Comparison of ENCODE assay signal across 11 cellular contexts in the genomic region with DNA sequence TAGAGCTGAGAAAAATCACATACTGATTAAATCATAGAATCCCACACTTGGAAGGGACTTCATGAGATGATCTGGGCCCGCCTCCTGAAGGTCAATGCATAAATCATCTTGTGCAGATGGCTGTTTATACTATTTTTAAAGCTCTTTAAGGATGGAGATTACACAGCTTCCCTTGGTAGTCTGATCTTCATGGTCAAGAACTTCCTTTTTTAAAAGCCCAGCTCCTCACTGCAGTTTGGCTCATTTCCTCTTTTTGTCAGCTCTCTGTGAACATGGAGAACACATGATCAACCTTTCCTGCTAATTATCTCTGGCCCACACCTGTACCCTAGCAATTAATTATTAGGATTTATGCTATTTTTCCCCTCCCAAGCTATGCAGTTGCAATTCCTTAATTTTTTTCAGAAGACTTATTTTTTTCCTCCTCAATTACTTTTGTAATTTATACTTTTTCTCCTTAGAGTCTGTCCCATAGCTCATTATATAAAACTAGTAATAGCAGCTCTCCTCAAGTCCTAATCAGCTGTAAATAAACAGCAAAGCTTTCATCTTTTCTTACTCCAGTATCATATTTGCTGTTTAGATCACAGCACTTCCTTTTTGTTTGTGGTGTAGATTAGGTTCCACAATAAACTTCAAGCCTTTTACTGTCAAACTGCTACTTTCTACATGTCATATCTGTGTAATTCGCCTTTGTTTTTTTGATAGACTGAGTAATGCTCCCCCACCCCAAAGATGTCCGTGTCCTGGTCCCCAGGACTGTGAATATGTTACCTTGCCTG. TPM values are rescaled to one million over a fixed set of nuclear protein-coding genes. Genes with fewer than 3 reads are reported as not detected.
DNase-seq lines count a peak whose midpoint lies in the region; ATAC-seq lines count a peak whose summit lies in the region.
"Had no signal": no experiment of that assay in that cellular context is flagged by ENCODE, and none has a peak within 500 bp of the region (broad histone marks: within the 10 kb centered on the region; RNA-seq: fewer than 3 reads in every experiment).

No MANE protein-coding gene starts in this region.

- peak; percentile 81 to 83 for DNase-seq in AML-193 (lab: John Stamatoyannopoulos, UW)
- DNase-seq in SKM-1 (lab: John Stamatoyannopoulos, UW; ENCODE audit: unreplicated experiment) = peak; percentile 92
- no peak for DNase-seq in NCI-H1048 (lab: John Stamatoyannopoulos, UW)
- no peak for DNase-seq in NCI-H69 (lab: John Stamatoyannopoulos, UW)
- DNase-seq in NK-92 treated with Interleukin-12 subunit alpha and Interleukin-12 subunit beta, amount 100 ng/mL, for 24 hours (lab: John Stamatoyannopoulos, UW) = no peak
- DNase-seq in posterior vena cava (ENCODE audit: low spot score) = no peak
- DNase-seq: brain microvascular endothelial cell, stomach had no signal

- ATAC-seq in GM19035 (IDR thresholded peaks at IDR 0.05; ENCODE audit: unreplicated experiment) (peak; percentile 90), HG03039 (IDR thresholded peaks at IDR 0.05; ENCODE audit: unreplicated experiment) (peak; percentile 90)
- ATAC-seq: Panc1 had no signal

- intact Hi-C loops in posterior vena cava (cut with DNase I) = loop anchor here in 1 of 2 donors (10.0 kb wide), 1 partner anchor 122 kb away; no protein-coding TSS in a partner anchor

RNA-seq across cellular contexts. Expression of gene GCG, which starts 25.7 kb away (rescaled TPM):
- total RNA-seq in posterior vena cava = not detected

RNA-seq across cellular contexts. Expression of gene DPP4, which starts 52.3 kb away (rescaled TPM):
- total RNA-seq in posterior vena cava = 1 to 10 TPM; 2.4 to 5.1 TPM

Comparison
In these comparisons a context has a peak if more than half of its experiments do, and no peak if none do; other contexts are left out.
1. DNase-seq: peak in AML-193 (2 of 2) and SKM-1 (single experiment); none in NCI-H1048 (single experiment), NCI-H69 (single experiment), NK-92 treated with Interleukin-12 subunit alpha and Interleukin-12 subunit beta, amount 100 ng/mL, for 24 hours (single experiment) and posterior vena cava (single experiment).